Comparison of ENCODE assay signal across 9 cellular contexts in genomic region chr3:153164009-153164550, GRCh38. TPM values are rescaled to one million over a fixed set of nuclear protein-coding genes. Genes with fewer than 3 reads are reported as not detected.
DNase-seq lines count a peak whose midpoint lies in the region; ATAC-seq lines count a peak whose summit lies in the region.
"Had no signal": no experiment of that assay in that cellular context is flagged by ENCODE, and none has a peak within 500 bp of the region (broad histone marks: within the 10 kb centered on the region; RNA-seq: fewer than 3 reads in every experiment).

No MANE protein-coding gene starts in this region.

- no peak overlapping the region for H3K27ac ChIP-seq in iPS-20b (ENCODE audit: low read length)
- H3K27ac ChIP-seq in stomach smooth muscle (ENCODE audit: low read length), result no peak overlapping the region

- H3K4me1 Mint-ChIP-seq in activated T-helper 17 cell treated with anti-CD3 and anti-CD28 coated beads, Interleukin-2, amount 50 U/mL, for 72 hours, result peaks cover 37% of the 10 kb centered on the region

- H3K27ac Mint-ChIP-seq in activated T-helper 17 cell treated with anti-CD3 and anti-CD28 coated beads, Interleukin-2, amount 50 U/mL, for 72 hours, result peak overlapping the region; percentile 93

- H3K9ac ChIP-seq in iPS-20b (ENCODE audit: low read depth, low read length) (peak overlapping the region; percentile 49; the same call in 1 of the 2 replicates), stomach smooth muscle (ENCODE audit: low read length in 2 of 2) (peak overlapping the region; percentile 81 to 83)

- H3K36me3 Mint-ChIP-seq in activated T-helper 17 cell treated with anti-CD3 and anti-CD28 coated beads, Interleukin-2, amount 50 U/mL, for 72 hours (ENCODE audit: low read depth), result peaks cover 62% of the 10 kb centered on the region

- H3K27me3 ChIP-seq in iPS-20b (ENCODE audit: insufficient read depth, low read length) (peaks cover 9% of the 10 kb centered on the region), stomach smooth muscle (ENCODE audit: control insufficient read depth in 1 of 2, insufficient read depth in 2 of 2, low read length in 2 of 2) (no peaks in the 10 kb centered on the region)

- H3K36me3 ChIP-seq in iPS-20b (ENCODE audit: insufficient read depth, low read depth, low read length) (no peaks in the 10 kb centered on the region), stomach smooth muscle (ENCODE audit: control insufficient read depth in 2 of 2, insufficient read depth in 2 of 2, low read length in 2 of 2) (no peaks in the 10 kb centered on the region)

- peaks cover 11% of the 10 kb centered on the region for H3K4me1 ChIP-seq in iPS-20b (ENCODE audit: insufficient read depth, low read length)
- peaks cover 14% of the 10 kb centered on the region for H3K4me1 ChIP-seq in stomach smooth muscle (ENCODE audit: control insufficient read depth, insufficient read depth, low read length)

- DNase-seq in NCI-H82 (lab: John Stamatoyannopoulos, UW) (peak; percentile 25), NCI-H82 treated with DMSO at 0.1 percent for 48 hours (lab: John Stamatoyannopoulos, UW; ENCODE audit: unreplicated experiment) (no peak), globus pallidus (ENCODE audit: low spot score) (no peak), amniotic stem cell (lab: John Stamatoyannopoulos, UW) (no peak)
- DNase-seq in activated CD4-positive, CD25-positive, alpha-beta regulatory T cell (lab: John Stamatoyannopoulos, UW), result no peak
- DNase-seq: activated gamma-delta T cell had no signal

- H3K9me3 Mint-ChIP-seq in activated T-helper 17 cell treated with anti-CD3 and anti-CD28 coated beads, Interleukin-2, amount 50 U/mL, for 72 hours, result no peaks in the 10 kb centered on the region

- H3K27me3 Mint-ChIP-seq in activated T-helper 17 cell treated with anti-CD3 and anti-CD28 coated beads, Interleukin-2, amount 50 U/mL, for 72 hours, result no peaks in the 10 kb centered on the region

- H3K9me3 ChIP-seq in iPS-20b (ENCODE audit: insufficient read depth, low read depth, low read length) (no peaks in the 10 kb centered on the region), stomach smooth muscle (ENCODE audit: control insufficient read depth in 2 of 2, low read length in 2 of 2) (no peaks in the 10 kb centered on the region)

- peak overlapping the region; percentile 95 for H3K4me3 Mint-ChIP-seq in activated T-helper 17 cell treated with anti-CD3 and anti-CD28 coated beads, Interleukin-2, amount 50 U/mL, for 72 hours

- ATAC-seq in activated T-helper 17 cell treated with anti-CD3 and anti-CD28 coated beads, Interleukin-2, amount 50 U/mL, for 72 hours (replicated peaks), result no peak

- H3K4me3 ChIP-seq in iPS-20b (ENCODE audit: low read length), result peak overlapping the region; percentile 88
- peak overlapping the region; percentile 95 for H3K4me3 ChIP-seq in stomach smooth muscle (ENCODE audit: low read length in 2 of 2)

RNA-seq across cellular contexts. Expression of gene RAP2B, which starts 2.1 kb away (rescaled TPM):
- 10 to 100 TPM; 18.9 to 20.7 TPM for total RNA-seq in activated T-helper 17 cell treated with anti-CD3 and anti-CD28 coated beads, Interleukin-2, amount 50 U/mL, for 72 hours
